ENCODE assay signal across 17 cellular contexts in the genomic region with DNA sequence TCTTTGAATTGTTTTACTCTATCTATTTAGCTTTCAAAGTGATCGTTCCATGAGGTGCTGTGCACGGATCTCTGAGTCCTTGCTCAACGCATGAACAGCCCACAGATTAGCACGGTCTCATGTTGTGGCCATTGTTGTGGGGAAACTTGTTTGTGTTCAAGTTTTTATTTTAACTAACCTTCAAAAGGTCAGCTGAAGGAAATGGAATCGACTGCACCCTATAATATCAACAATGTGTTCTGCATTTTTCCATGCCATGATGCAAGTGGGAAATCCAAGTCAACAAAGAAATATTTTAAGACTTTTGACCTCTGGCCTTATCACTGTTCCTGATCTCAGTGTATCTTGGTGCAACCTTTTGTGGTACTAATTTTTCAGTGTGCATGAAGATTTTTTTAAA. TPM values are rescaled to one million over a fixed set of nuclear protein-coding genes. Genes with fewer than 3 reads are reported as not detected.
DNase-seq lines count a peak whose midpoint lies in the region; ATAC-seq, FAIRE-seq and TF ChIP-seq lines count a peak whose summit lies in the region.
"Had no signal": no experiment of that assay in that cellular context is flagged by ENCODE, and none has a peak within 500 bp of the region (broad histone marks: within the 10 kb centered on the region; RNA-seq: fewer than 3 reads in every experiment).

No MANE protein-coding gene starts in this region.

- H4K20me1 ChIP-seq in K562 (replicated peaks; ENCODE audit: control insufficient read depth, insufficient read depth, low read length): no peaks in the 10 kb centered on the region

- CTCF ChIA-PET in K562 (lab: Yijun Ruan, JAX; ENCODE audit: low intra/inter-chr PET ratio): no interaction called here

- FAIRE-seq in K562 (lab: Jason Lieb, UNC): peak; percentile 55

- TF ChIP-seq POLR2A in K562 (conservative IDR thresholded peaks at IDR 0.05): no peak

- no peak for TF ChIP-seq CTCF in K562 (IDR thresholded peaks at IDR 0.05 in 2 of 3, conservative IDR thresholded peaks at IDR 0.05 in 1 of 3; ENCODE audit: insufficient read depth in 2 of 3, low read depth in 1 of 3, low read length in 3 of 3)
- no peak for TF ChIP-seq CTCF in fibroblast of villous mesenchyme (IDR thresholded peaks at IDR 0.05; ENCODE audit: insufficient read depth, low read depth, low read length)

- no peak for TF ChIP-seq EP300 in K562 (IDR thresholded peaks at IDR 0.05; ENCODE audit: low read length)

- H3K4me3 ChIP-seq in K562 (no peak overlapping the region), fibroblast of villous mesenchyme (ENCODE audit: low read depth, low read length) (no peak overlapping the region)
- H3K4me3 ChIP-seq: MG63 had no signal

- no peaks in the 10 kb centered on the region for H3K36me3 ChIP-seq in K562 (ENCODE audit: control insufficient read depth, insufficient read depth, low read length)
- H3K36me3 ChIP-seq: MG63 had no signal

- H3K9me3 ChIP-seq in K562 (replicated peaks; ENCODE audit: control insufficient read depth, insufficient read depth, low read depth, low read length): no peaks in the 10 kb centered on the region
- H3K9me3 ChIP-seq: Caco-2, MG63 had no signal

- peak overlapping the region; percentile 23; the same call in 1 of the 2 replicates for H3K4me2 ChIP-seq in K562 (ENCODE audit: insufficient read depth, low read length)

- no peaks in the 10 kb centered on the region for H3K79me2 ChIP-seq in K562 (ENCODE audit: control insufficient read depth, insufficient read depth, low read length)

- DNase-seq in HCEC 1CT (peak; percentile 64), K562 (ENCODE audit: extremely low read depth in 1 of 4, low spot score in 3 of 4) (no peak), fibroblast of villous mesenchyme (ENCODE audit: low read depth) (peak; percentile 59), renal cortical epithelial cell (ENCODE audit: low read depth) (peak; percentile 61), posterior cingulate gyrus (no peak), NCI-H146 treated with DMSO at 0.1 percent for 48 hours (lab: John Stamatoyannopoulos, UW; ENCODE audit: unreplicated experiment) (no peak), NCI-H345 (lab: John Stamatoyannopoulos, UW) (no peak)
- DNase-seq: Caco-2, MG63, NCI-H1092 treated with DMSO at 0.1 percent for 48 hours, NCI-H1694, NCI-H2107, NCI-H2227 treated with DMSO at 0.1 percent for 48 hours, NCI-H524 treated with DMSO at 0.1 percent for 48 hours had no signal

- H3K27me3 ChIP-seq in K562 (ENCODE audit: control insufficient read depth in 2 of 2, insufficient read depth in 2 of 2, low read length in 2 of 2): no peaks in the 10 kb centered on the region
- H3K27me3 ChIP-seq: MG63 had no signal

- no peak overlapping the region; a peak in 1 of 4 replicates for H3K9ac ChIP-seq in K562 (ENCODE audit: insufficient read depth in 1 of 2, low read depth in 2 of 2, low read length in 2 of 2)

- POLR2A ChIA-PET in K562 (lab: Yijun Ruan, JAX): interaction anchor here (1.0 kb wide), 1 partner anchor 10 kb away, joined by 3 read pairs; no protein-coding TSS in a partner anchor

- no TSS peak for BruUV-seq in K562 (replicated peaks; lab: Mats Ljungman, UMichigan)

- intact Hi-C loops in K562 (cut with micrococcal nuclease): no loop called here
- intact Hi-C loops in posterior cingulate gyrus (cut with DNase I): no loop called here

- H2AFZ ChIP-seq in K562 (ENCODE audit: low read depth, low read length): peak overlapping the region; percentile 79

- H3K27ac ChIP-seq in K562 (ENCODE audit: extremely low read depth, low read depth, low read length): peak overlapping the region; percentile 29

- peak; percentile 56 for ATAC-seq in K562
- ATAC-seq in GM18520 (IDR thresholded peaks at IDR 0.05; ENCODE audit: unreplicated experiment): no peak
- ATAC-seq: Panc1, Right ventricle myocardium inferior had no signal

- WGBS in K562 (ENCODE audit: insufficient coverage, low coverage, missing lambda C conversion rate): 12% methylated on average over 5 of the region's 5 CpGs

- peaks cover 0 to 30% of the 10 kb centered on the region in 2 experiments; a peak in 2 of 5 replicates for H3K4me1 ChIP-seq in K562 (replicated peaks in 1 of 2; ENCODE audit: control insufficient read depth in 2 of 2, insufficient read depth in 2 of 2, low read length in 2 of 2)
- H3K4me1 ChIP-seq: Caco-2 had no signal

- in situ Hi-C loops in K562 (cut with MboI): no loop called here

- H3K9me1 ChIP-seq in K562 (ENCODE audit: control insufficient read depth, insufficient read depth, low read length): no peaks in the 10 kb centered on the region

- TF ChIP-seq RAD21 in K562 (CRISPR knock-in tag; conservative IDR thresholded peaks at IDR 0.05 in 1 of 2, IDR thresholded peaks at IDR 0.05 in 1 of 2): no peak

TF ChIP-seq in K562, 482 proteins besides CTCF, POLR2A, EP300 and RAD21 (continues in another document):
- no peak for TF ChIP-seq HDAC2 (IDR thresholded peaks at IDR 0.05)
- TF ChIP-seq ESRRA (IDR thresholded peaks at IDR 0.05; ENCODE audit: borderline replicate concordance, low read depth): 0 out of 2 replicates have a peak, but pooled peaks have one; percentile 15
- TF ChIP-seq SOX6 (IDR thresholded peaks at IDR 0.05): peak; percentile 48; the same call in 1 of the 2 replicates
- no peak for TF ChIP-seq NR2C2 (CRISPR knock-in tag; IDR thresholded peaks at IDR 0.05)
- peak; percentile 25; the same call in 1 of the 2 replicates for TF ChIP-seq NR2C2 (tag; IDR thresholded peaks at IDR 0.05)

RNA-seq across cellular contexts. Expression of a gene that starts 6.1 kb away (rescaled TPM):
- 4.8 and 6.8 TPM in 2 replicates for total RNA-seq in K562 (2011; cell fraction: chromatin; rRNA removed; ENCODE audit: low replicate concordance)
- total RNA-seq in K562 (2011; cell fraction: nucleolus; rRNA removed): 2.2 and 2.8 TPM in 2 replicates
- total RNA-seq in K562 (2011; cell fraction: nucleoplasm; rRNA removed): 4.0 and 5.0 TPM in 2 replicates
- total RNA-seq in K562 (2014; rRNA removed) (5.2 and 5.6 TPM in 2 replicates), K562 (2014; rRNA removed; fragmentation: Illumina TruSeq; extraction: Trizol) (9.7 and 10.8 TPM in 2 replicates), K562 (2015; rRNA removed; fragmentation: Illumina TruSeq; extraction: Trizol) (7.9 and 8.3 TPM in 2 replicates), K562 (2021) (5.4 and 6.3 TPM in 2 replicates), fibroblast of villous mesenchyme (not detected in 2 replicates), renal cortical epithelial cell (not detected in 2 replicates)
- polyA plus RNA-seq in K562 (2011; rRNA removed) (4.8 and 5.7 TPM in 2 replicates), K562 (2014; fragmentation: Illumina TruSeq; extraction: Trizol) (13.4 and 14.1 TPM in 2 replicates), K562 (2014; fragmentation: Nextera tagmentation; extraction: Ambion mirVana) (10 to 100 TPM; 17.1 to 19.6 TPM), K562 (2014; rRNA removed) (7.2 and 12.3 TPM in 2 replicates)
- polyA plus RNA-seq in K562 (2011; cell fraction: cytosol; rRNA removed): 3.3 and 5.0 TPM in 2 replicates
- polyA plus RNA-seq in K562 (2011; cell fraction: nucleus; rRNA removed): 4.2 and 4.5 TPM in 2 replicates
- 3.6 and 9.5 TPM in 2 replicates for polyA plus RNA-seq in K562 (2012)
- polyA minus RNA-seq in K562 (2011; rRNA and poly(A)+ RNA removed): 3.4 and 4.4 TPM in 2 replicates
- 1.0 and 1.7 TPM in 2 replicates for polyA minus RNA-seq in K562 (2011; cell fraction: cytosol; rRNA and poly(A)+ RNA removed)
- 1.3 and 2.6 TPM in 2 replicates for polyA minus RNA-seq in K562 (2011; cell fraction: nucleus; rRNA and poly(A)+ RNA removed)
- total RNA-seq: Caco-2 had no signal

RNA-seq across cellular contexts. Expression of a gene that starts 24.3 kb away (rescaled TPM):
- total RNA-seq in K562 (2011; cell fraction: chromatin; rRNA removed; ENCODE audit: low replicate concordance): 1.0 and 2.1 TPM in 2 replicates
- total RNA-seq in K562 (2011; cell fraction: nucleolus; rRNA removed): 0.92 and 1.2 TPM in 2 replicates
- 1.6 and 1.9 TPM in 2 replicates for total RNA-seq in K562 (2011; cell fraction: nucleoplasm; rRNA removed)
- 0.36 and 0.37 TPM in 2 replicates for total RNA-seq in K562 (2014; rRNA removed)
- 0.47 and 0.64 TPM in 2 replicates for total RNA-seq in K562 (2014; rRNA removed; fragmentation: Illumina TruSeq; extraction: Trizol)
- total RNA-seq in K562 (2015; rRNA removed; fragmentation: Illumina TruSeq; extraction: Trizol): 0.33 and 0.53 TPM in 2 replicates
- 1.4 and 1.6 TPM in 2 replicates for total RNA-seq in K562 (2021)
- polyA plus RNA-seq in K562 (2011; rRNA removed): 0.81 and 1.4 TPM in 2 replicates
- polyA plus RNA-seq in K562 (2011; cell fraction: cytosol; rRNA removed): 0.97 and 1.4 TPM in 2 replicates
- 1.9 and 2.6 TPM in 2 replicates for polyA plus RNA-seq in K562 (2011; cell fraction: nucleus; rRNA removed)
- 1.2 and 1.6 TPM in 2 replicates for polyA plus RNA-seq in K562 (2012)
- 1.2 and 1.3 TPM in 2 replicates for polyA plus RNA-seq in K562 (2014; fragmentation: Illumina TruSeq; extraction: Trizol)
- polyA plus RNA-seq in K562 (2014; fragmentation: Nextera tagmentation; extraction: Ambion mirVana): under 1 TPM; 0.10 to 0.20 TPM
- 0.56 and 0.88 TPM in 2 replicates for polyA plus RNA-seq in K562 (2014; rRNA removed)
- 0.70 and 1.4 TPM in 2 replicates for polyA minus RNA-seq in K562 (2011; rRNA and poly(A)+ RNA removed)
- 0.57 and 2.2 TPM in 2 replicates for polyA minus RNA-seq in K562 (2011; cell fraction: cytosol; rRNA and poly(A)+ RNA removed)
- polyA minus RNA-seq in K562 (2011; cell fraction: nucleus; rRNA and poly(A)+ RNA removed): 0.67 and 1.4 TPM in 2 replicates
- total RNA-seq in fibroblast of villous mesenchyme: under 0.01 and 0.86 TPM in 2 replicates
- 0.17 and 2.6 TPM in 2 replicates for total RNA-seq in renal cortical epithelial cell

RNA-seq across cellular contexts. Expression of a gene that starts 29.1 kb away (rescaled TPM):
- not detected in 2 replicates for total RNA-seq in K562 (2011; cell fraction: chromatin; rRNA removed; ENCODE audit: low replicate concordance)
- total RNA-seq in K562 (2011; cell fraction: nucleolus; rRNA removed): not detected in 2 replicates
- total RNA-seq in K562 (2011; cell fraction: nucleoplasm; rRNA removed): not detected in 2 replicates
- not detected in 2 replicates for total RNA-seq in K562 (2014; rRNA removed)
- not detected in 2 replicates for total RNA-seq in K562 (2014; rRNA removed; fragmentation: Illumina TruSeq; extraction: Trizol)
- not detected in 2 replicates for total RNA-seq in K562 (2015; rRNA removed; fragmentation: Illumina TruSeq; extraction: Trizol)
- not detected in 2 replicates for total RNA-seq in K562 (2021)
- 0.04 TPM in 2 replicates for polyA plus RNA-seq in K562 (2011; rRNA removed)
- 0.03 TPM in 1 of 2 replicates, not detected in the other for polyA plus RNA-seq in K562 (2011; cell fraction: cytosol; rRNA removed)
- polyA plus RNA-seq in K562 (2011; cell fraction: nucleus; rRNA removed): 0.14 TPM in 1 of 2 replicates, not detected in the other
- 0.15 TPM in 1 of 2 replicates, not detected in the other for polyA plus RNA-seq in K562 (2012)
- not detected in 2 replicates for polyA plus RNA-seq in K562 (2014; fragmentation: Illumina TruSeq; extraction: Trizol)
- polyA plus RNA-seq in K562 (2014; fragmentation: Nextera tagmentation; extraction: Ambion mirVana): under 1 TPM in 1 of 2 experiments, not detected in 1; 0.11 TPM
- not detected in 2 replicates for polyA plus RNA-seq in K562 (2014; rRNA removed)
- polyA minus RNA-seq in K562 (2011; rRNA and poly(A)+ RNA removed): not detected in 2 replicates
- polyA minus RNA-seq in K562 (2011; cell fraction: cytosol; rRNA and poly(A)+ RNA removed): not detected in 2 replicates
- not detected in 2 replicates for polyA minus RNA-seq in K562 (2011; cell fraction: nucleus; rRNA and poly(A)+ RNA removed)
- not detected in 2 replicates for total RNA-seq in fibroblast of villous mesenchyme
- total RNA-seq in renal cortical epithelial cell: not detected in 2 replicates
- total RNA-seq: Caco-2, Right ventricle myocardium inferior had no signal

Comparison
In these comparisons a context has a peak if more than half of its experiments do, and no peak if none do; other contexts are left out.
1. DNase-seq: peak in HCEC 1CT (single experiment), fibroblast of villous mesenchyme (single experiment) and renal cortical epithelial cell (single experiment); none in K562 (0 of 4), posterior cingulate gyrus (0 of 10), NCI-H146 treated with DMSO at 0.1 percent for 48 hours (single experiment) and NCI-H345 (single experiment).